9 cellular contexts compared by ENCODE assay signal in genomic region chr7:101058355-101058754, GRCh38. TPM values are rescaled to one million over a fixed set of nuclear protein-coding genes. Genes with fewer than 3 reads are reported as not detected.
DNase-seq lines count a peak whose midpoint lies in the region; ATAC-seq and TF ChIP-seq lines count a peak whose summit lies in the region.
"Had no signal": no experiment of that assay in that cellular context is flagged by ENCODE, and none has a peak within 500 bp of the region (broad histone marks: within the 10 kb centered on the region; RNA-seq: fewer than 3 reads in every experiment).

No MANE protein-coding gene starts in this region.

- H3K27ac ChIP-seq in adrenal gland (no peak overlapping the region), iPS DF 6.9 (ENCODE audit: low read length) (no peak overlapping the region)

- WGBS in adrenal gland, 4 donors: 0 to 20% (median 18%) methylated on average over 4 to 9 of the region's 9 CpGs
- WGBS in iPS DF 6.9 (ENCODE audit: insufficient coverage, insufficient read length): no CpG with 5 or more reads among the region's 9 CpGs

- intact Hi-C loops in adrenal gland (cut with DNase I): loop anchor here (2.0 kb wide), 1 partner anchor 92 kb away; no protein-coding TSS in a partner anchor

- no peaks in the 10 kb centered on the region for H3K4me1 ChIP-seq in adrenal gland (replicated peaks in 1 of 2)
- no peaks in the 10 kb centered on the region for H3K4me1 ChIP-seq in iPS DF 6.9 (ENCODE audit: control insufficient read depth, insufficient read depth, low read length)

- no peak for TF ChIP-seq POLR2A in adrenal gland (IDR thresholded peaks at IDR 0.05)

- peak; percentile 47 for DNase-seq in GM13977 (ENCODE audit: low spot score)
- DNase-seq in adrenal gland: peak; percentile 45 to 74 (median 67)
- peak; percentile 22 for DNase-seq in iPS DF 6.9 (ENCODE audit: low read depth, low spot score)
- peak; percentile 10 to 28 (median 26) for DNase-seq in stimulated activated CD4-positive, alpha-beta T cell treated with anti-CD3 and anti-CD28 coated beads, Interleukin-1b, Interleukin-23, amount 100 ng/mL, for 24 hours (ENCODE audit: low read depth in 4 of 4, low spot score in 1 of 4)
- DNase-seq in cerebellar nuclear complex (lab: John Stamatoyannopoulos, UW): no peak
- no peak for DNase-seq in SHP77 (lab: John Stamatoyannopoulos, UW)

- H3K4me3 ChIP-seq in adrenal gland (no peak overlapping the region), iPS DF 6.9 (ENCODE audit: low read length) (no peak overlapping the region)

- in situ Hi-C loops in GM13977 (cut with MboI; ENCODE audit: low pct_unique_long_range_greater_than_20kb, low sequenced_read_pairs, unreplicated experiment): loop anchor here (5.0 to 10.0 kb wide), 2 partner anchors 94 to 166 kb away; partner anchors contain the start of gene MUC12

- H3K27me3 ChIP-seq in adrenal gland: peaks cover 18% of the 10 kb centered on the region
- H3K27me3 ChIP-seq in iPS DF 6.9 (ENCODE audit: control insufficient read depth, insufficient read depth, low read length): no peaks in the 10 kb centered on the region

- no peak for TF ChIP-seq CTCF in GM13977 (IDR thresholded peaks at IDR 0.05; ENCODE audit: extremely low read depth, insufficient read depth, missing control alignments)
- TF ChIP-seq CTCF in adrenal gland (IDR thresholded peaks at IDR 0.05): no peak

- H3K9me3 ChIP-seq in adrenal gland (replicated peaks in 1 of 3): no peaks in the 10 kb centered on the region
- H3K9me3 ChIP-seq in iPS DF 6.9 (ENCODE audit: control insufficient read depth, insufficient read depth, low read length): no peaks in the 10 kb centered on the region

- ATAC-seq in SK-N-SH treated with all-trans-retinoic acid at 6 μM for 48 hours (peak; percentile 59; the same call in 2 of the 3 replicates), GM19452 (IDR thresholded peaks at IDR 0.05; ENCODE audit: unreplicated experiment) (no peak)

- H3K36me3 ChIP-seq in adrenal gland (replicated peaks in 1 of 2) (no peaks in the 10 kb centered on the region), iPS DF 6.9 (ENCODE audit: control insufficient read depth, insufficient read depth, low read length) (no peaks in the 10 kb centered on the region)

TF ChIP-seq in SK-N-SH treated with all-trans-retinoic acid at 6 μM for 48 hours, 23 proteins besides CTCF, POLR2A, EP300 and RAD21:
- peak; percentile 50; the same call in 1 of the 2 replicates for TF ChIP-seq SNAI2 (CRISPR knock-in tag; IDR thresholded peaks at IDR 0.05)
- no peak for TF ChIP-seq ZNF8 (CRISPR knock-in tag; IDR thresholded peaks at IDR 0.05)
- TF ChIP-seq ZFP30 (CRISPR knock-in tag; IDR thresholded peaks at IDR 0.05): peak; percentile 34; the same call in 1 of the 2 replicates

RNA-seq across cellular contexts. Expression of gene TRIM56, which starts 26.9 kb away (rescaled TPM):
- 10 to 100 TPM; 21.3 to 57.3 (median 33.5) TPM for total RNA-seq in adrenal gland
- polyA plus RNA-seq in adrenal gland: 10 to 100 TPM in 2 of 3 donors, 1 to 10 TPM in 1; 8.3 to 24.1 (median 16.3) TPM

RNA-seq across cellular contexts. Expression of gene MUC17, which starts 38.5 kb away (rescaled TPM):
- not detected for total RNA-seq in adrenal gland
- not detected for polyA plus RNA-seq in adrenal gland
- total RNA-seq: kidney epithelial cell had no signal

Comparison
In these comparisons a context has a peak if more than half of its experiments do, and no peak if none do; other contexts are left out.
1. DNase-seq: peak in GM13977 (single experiment), adrenal gland (7 of 7), iPS DF 6.9 (single experiment) and stimulated activated CD4-positive, alpha-beta T cell treated with anti-CD3 and anti-CD28 coated beads, Interleukin-1b, Interleukin-23, amount 100 ng/mL, for 24 hours (4 of 4); none in cerebellar nuclear complex (0 of 2) and SHP77 (0 of 2).